In genomic region chr2:75627902-75628504, GRCh38 we compare ENCODE assay signal across 8 cellular contexts. TPM values are rescaled to one million over a fixed set of nuclear protein-coding genes. Genes with fewer than 3 reads are reported as not detected.
DNase-seq lines count a peak whose midpoint lies in the region; ATAC-seq and TF ChIP-seq lines count a peak whose summit lies in the region.

No MANE protein-coding gene starts in this region.

- H3K4me3 ChIP-seq in PC-3 (ENCODE audit: low read length), result no peak overlapping the region
- H3K4me3 ChIP-seq in neuronal stem cell (ENCODE audit: low read length in 2 of 2), result no peak overlapping the region
- no peak overlapping the region for H3K4me3 ChIP-seq in upper lobe of right lung

- no peaks in the 10 kb centered on the region for H3F3A ChIP-seq in PC-3 (ENCODE audit: low read length, unreplicated experiment)

- no peak overlapping the region for H2AK5ac ChIP-seq in neuronal stem cell (ENCODE audit: low read depth, low read length)

- H2AFZ ChIP-seq in PC-3 (ENCODE audit: low read length), result no peak overlapping the region
- H2AFZ ChIP-seq in neuronal stem cell (ENCODE audit: low read length), result no peak overlapping the region

- H3K14ac ChIP-seq in neuronal stem cell (ENCODE audit: low read length), result no peak overlapping the region

- H3K9me3 ChIP-seq in PC-3 (ENCODE audit: low read length) (no peaks in the 10 kb centered on the region), neuronal stem cell (replicated peaks in 1 of 2; ENCODE audit: control insufficient read depth in 2 of 2, insufficient read depth in 1 of 2, low read depth in 1 of 2, low read length in 2 of 2) (peaks cover 0 to 3% of the 10 kb centered on the region in 2 donors), upper lobe of right lung (no peaks in the 10 kb centered on the region)

- no peak overlapping the region for H2BK15ac ChIP-seq in neuronal stem cell (ENCODE audit: low read length)

- H2BK5ac ChIP-seq in neuronal stem cell (ENCODE audit: low read length), result no peak overlapping the region

- H3K9ac ChIP-seq in PC-3 (ENCODE audit: low read length) (no peak overlapping the region), neuronal stem cell (ENCODE audit: low read depth, low read length, poor library complexity) (no peak overlapping the region)

- CTCF ChIA-PET in PC-3 (lab: Charles Lee), result interaction anchor here (0.6 to 1.7 kb wide), 13 partner anchors 12 to 163 kb away, joined by 3 to 17 read pairs (median 4); partner anchors contain the start of gene EVA1A

- H3K4me2 ChIP-seq in PC-3 (ENCODE audit: low read length), result peak overlapping the region; percentile 20; the same call in 1 of the 2 replicates
- H3K4me2 ChIP-seq in neuronal stem cell (ENCODE audit: insufficient read depth, low read length, poor library complexity, severe bottlenecking), result no peak overlapping the region

- TF ChIP-seq CTCF in PC-3 (conservative IDR thresholded peaks at IDR 0.05; ENCODE audit: low read depth, low read length) (peak; percentile 96), upper lobe of right lung (IDR thresholded peaks at IDR 0.05) (peak; percentile 95)

- H3K79me1 ChIP-seq in neuronal stem cell (ENCODE audit: low read depth, low read length), result no peaks in the 10 kb centered on the region

- no peak overlapping the region for H3K23ac ChIP-seq in neuronal stem cell (ENCODE audit: low read depth, low read length, poor library complexity)

- peak; percentile 91 for TF ChIP-seq RAD21 in Ishikawa (IDR thresholded peaks at IDR 0.05; ENCODE audit: low read depth)

- H3K79me2 ChIP-seq in PC-3 (ENCODE audit: low read length), result no peaks in the 10 kb centered on the region

- TF ChIP-seq EP300 in Ishikawa (IDR thresholded peaks at IDR 0.05; ENCODE audit: borderline replicate concordance), result no peak

- H4K8ac ChIP-seq in neuronal stem cell (ENCODE audit: low read depth, low read length), result no peak overlapping the region

- H3K9me2 ChIP-seq in PC-3 (replicated peaks; ENCODE audit: low read length), result no peaks in the 10 kb centered on the region

- H3K27ac ChIP-seq in PC-3 (ENCODE audit: low read length), result no peak overlapping the region
- no peak overlapping the region for H3K27ac ChIP-seq in neuronal stem cell (replicated peaks; ENCODE audit: low read length)
- no peak overlapping the region for H3K27ac ChIP-seq in upper lobe of right lung

- no peak overlapping the region for H4K91ac ChIP-seq in neuronal stem cell (ENCODE audit: low read depth, low read length, poor library complexity)

- H3K4me1 ChIP-seq in PC-3 (ENCODE audit: insufficient read depth, low read length), result no peaks in the 10 kb centered on the region
- peaks cover 2% of the 10 kb centered on the region in 2 donors for H3K4me1 ChIP-seq in neuronal stem cell (ENCODE audit: control insufficient read depth in 2 of 2, insufficient read depth in 1 of 2, low read depth in 1 of 2, low read length in 2 of 2)
- H3K4me1 ChIP-seq in upper lobe of right lung, result no peaks in the 10 kb centered on the region

- WGBS in neuronal stem cell (ENCODE audit: extremely low coverage in 2 of 2, insufficient read length in 2 of 2, insufficient replicate concordance in 1 of 2), 2 donors, result no CpG with 5 or more reads among the region's 4 CpGs

- ATAC-seq in GM21390 (IDR thresholded peaks at IDR 0.05; ENCODE audit: unreplicated experiment) (peak; percentile 90), PC-3 (peak; percentile 96), upper lobe of right lung (peak; percentile 94)

- peak; percentile 52 for DNase-seq in DMS153 (lab: John Stamatoyannopoulos, UW)
- peak; percentile 90 for DNase-seq in PC-3
- DNase-seq in activated T-cell treated with anti-CD3 and anti-CD28 coated beads for 48 hours (ENCODE audit: low read depth), result peak; percentile 55
- DNase-seq in fibroblast of peridontal ligament (ENCODE audit: extremely low read depth), result peak; percentile 86
- DNase-seq in neuronal stem cell (ENCODE audit: low spot score), result peak; percentile 66
- peak; percentile 84 for DNase-seq in upper lobe of right lung

- H3K18ac ChIP-seq in neuronal stem cell (ENCODE audit: low read length), result no peak overlapping the region

- intact Hi-C loops in PC-3 (cut with micrococcal nuclease) (loop anchor here (1.0 kb wide), 3 partner anchors 19 to 163 kb away; no protein-coding TSS in a partner anchor), upper lobe of right lung (cut with DNase I) (no loop called here)

- no peak overlapping the region for H2BK120ac ChIP-seq in neuronal stem cell (ENCODE audit: low read depth, low read length)

- no TSS peak for BruUV-seq in PC-3 (replicated peaks; lab: Mats Ljungman, UMichigan)

- H3K27me3 ChIP-seq in PC-3 (ENCODE audit: low read length) (no peaks in the 10 kb centered on the region), neuronal stem cell (ENCODE audit: control insufficient read depth in 3 of 3, insufficient read depth in 3 of 3, low read depth in 1 of 3, low read length in 3 of 3) (no peaks in the 10 kb centered on the region), upper lobe of right lung (no peaks in the 10 kb centered on the region)

- no peaks in the 10 kb centered on the region for H4K20me1 ChIP-seq in PC-3 (ENCODE audit: low read length)

- POLR2A ChIA-PET in PC-3 (lab: Charles Lee; ENCODE audit: unreplicated experiment), result no interaction called here

- H2BK12ac ChIP-seq in neuronal stem cell (ENCODE audit: low read length), result no peak overlapping the region

- H3K36me3 ChIP-seq in PC-3 (ENCODE audit: low read depth, low read length) (no peaks in the 10 kb centered on the region), neuronal stem cell (replicated peaks in 1 of 2; ENCODE audit: control insufficient read depth in 2 of 2, insufficient read depth in 2 of 2, low read length in 2 of 2) (no peaks in the 10 kb centered on the region), upper lobe of right lung (no peaks in the 10 kb centered on the region)

- no peak overlapping the region for H3K4ac ChIP-seq in neuronal stem cell (ENCODE audit: low read length)

TF ChIP-seq in Ishikawa, 13 proteins besides CTCF, POLR2A, EP300 and RAD21:
- TF ChIP-seq TAF1 (IDR thresholded peaks at IDR 0.05; ENCODE audit: low read depth) (no peak), ZBTB7A (IDR thresholded peaks at IDR 0.05; ENCODE audit: low read depth) (no peak), CEBPB (IDR thresholded peaks at IDR 0.05) (no peak), MAX (IDR thresholded peaks at IDR 0.05) (no peak), TEAD4 (IDR thresholded peaks at IDR 0.05) (no peak), YY1 (IDR thresholded peaks at IDR 0.05; ENCODE audit: low read depth) (no peak), EGR1 (IDR thresholded peaks at IDR 0.05) (no peak), REST (IDR thresholded peaks at IDR 0.05; ENCODE audit: low read depth) (no peak), NFIC (IDR thresholded peaks at IDR 0.05) (no peak), FOXM1 (IDR thresholded peaks at IDR 0.05; ENCODE audit: borderline replicate concordance, low read depth) (no peak), TCF12 (IDR thresholded peaks at IDR 0.05; ENCODE audit: low read depth) (no peak), CREB1 (IDR thresholded peaks at IDR 0.05; ENCODE audit: low read depth) (no peak)
- TF ChIP-seq, protein P1, sequence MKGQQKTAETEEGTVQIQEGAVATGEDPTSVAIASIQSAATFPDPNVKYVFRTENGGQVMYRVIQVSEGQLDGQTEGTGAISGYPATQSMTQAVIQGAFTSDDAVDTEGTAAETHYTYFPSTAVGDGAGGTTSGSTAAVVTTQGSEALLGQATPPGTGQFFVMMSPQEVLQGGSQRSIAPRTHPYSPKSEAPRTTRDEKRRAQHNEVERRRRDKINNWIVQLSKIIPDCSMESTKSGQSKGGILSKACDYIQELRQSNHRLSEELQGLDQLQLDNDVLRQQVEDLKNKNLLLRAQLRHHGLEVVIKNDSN (IDR thresholded peaks at IDR 0.05), result no peak

RNA-seq across cellular contexts. Expression of gene MRPL19, which starts 18.6 kb away (rescaled TPM):
- total RNA-seq in PC-3 (2014; rRNA removed) (81.1 and 85.9 TPM in 2 replicates), upper lobe of right lung (41.0 TPM)
- 30.8 TPM for polyA plus RNA-seq in neuronal stem cell (2013, experiment 1 of 2)
- 31.8 TPM for polyA plus RNA-seq in neuronal stem cell (2013, experiment 2 of 2)
